Comparison of ENCODE assay signal across 18 cellular contexts in genomic region chr4:42855779-42856178, GRCh38. TPM values are rescaled to one million over a fixed set of nuclear protein-coding genes. Genes with fewer than 3 reads are reported as not detected.
DNase-seq lines count a peak whose midpoint lies in the region; ATAC-seq and TF ChIP-seq lines count a peak whose summit lies in the region.
"Had no signal": no experiment of that assay in that cellular context is flagged by ENCODE, and none has a peak within 500 bp of the region (broad histone marks: within the 10 kb centered on the region; RNA-seq: fewer than 3 reads in every experiment).

No MANE protein-coding gene starts in this region.

- intact Hi-C loops in activated CD4-positive, alpha-beta T cell treated with anti-CD3 and anti-CD28 coated beads for 36 hours (cut with DNase I, micrococcal nuclease), result no loop called here

- H3K4me3 Mint-ChIP-seq in activated CD4-positive, alpha-beta T cell treated with anti-CD3 and anti-CD28 coated beads for 36 hours, result no peak overlapping the region
- H3K4me3 Mint-ChIP-seq in activated T-helper 17 cell treated with anti-CD3 and anti-CD28 coated beads, Interleukin-2, amount 50 U/mL, for 72 hours, result no peak overlapping the region
- H3K4me3 Mint-ChIP-seq in stimulated activated naive CD8-positive, alpha-beta T cell treated with anti-CD3 and anti-CD28 coated beads, Interleukin-15, amount 100 ng/mL, for 72 hours, result no peak overlapping the region
- H3K4me3 Mint-ChIP-seq: CD4-positive, CD25-positive, alpha-beta regulatory T cell had no signal

- peak; percentile 8 for DNase-seq in activated CD4-positive, alpha-beta T cell treated with anti-CD3 and anti-CD28 coated beads for 36 hours
- DNase-seq in activated CD4-positive, alpha-beta T cell treated with anti-CD3 and anti-CD28 coated beads for 4 hours, result no peak
- peak; percentile 8 for DNase-seq in NB4 (ENCODE audit: low read depth)
- DNase-seq in stimulated activated naive CD8-positive, alpha-beta T cell treated with anti-CD3 and anti-CD28 coated beads, Interleukin-15, amount 100 ng/mL, for 72 hours, result no peak
- DNase-seq: BE2C; Caco-2; CD4-positive, CD25-positive, alpha-beta regulatory T cell; GOT3; NCI-H1048; NCI-H146; NCI-H2029 treated with DMSO at 0.1 percent for 48 hours; NCI-H510A treated with DMSO at 0.1 percent for 48 hours; NCI-H774; SJCRH30 had no signal

- no peaks in the 10 kb centered on the region for H3K4me1 Mint-ChIP-seq in activated CD4-positive, alpha-beta T cell treated with anti-CD3 and anti-CD28 coated beads for 36 hours
- no peaks in the 10 kb centered on the region for H3K4me1 Mint-ChIP-seq in activated T-helper 17 cell treated with anti-CD3 and anti-CD28 coated beads, Interleukin-2, amount 50 U/mL, for 72 hours
- H3K4me1 Mint-ChIP-seq in stimulated activated naive CD8-positive, alpha-beta T cell treated with anti-CD3 and anti-CD28 coated beads, Interleukin-15, amount 100 ng/mL, for 72 hours, result no peaks in the 10 kb centered on the region
- H3K4me1 Mint-ChIP-seq: CD4-positive, CD25-positive, alpha-beta regulatory T cell had no signal

- TF ChIP-seq CTCF in NB4 (IDR thresholded peaks at IDR 0.05; ENCODE audit: low read depth, low read length), result no peak

- no peak for ATAC-seq in activated CD4-positive, alpha-beta T cell treated with anti-CD3 and anti-CD28 coated beads for 36 hours
- peak; percentile 64 for ATAC-seq in activated T-helper 17 cell treated with anti-CD3 and anti-CD28 coated beads, Interleukin-2, amount 50 U/mL, for 72 hours (replicated peaks)
- peak; percentile 48 for ATAC-seq in stimulated activated naive CD8-positive, alpha-beta T cell treated with anti-CD3 and anti-CD28 coated beads, Interleukin-15, amount 100 ng/mL, for 72 hours
- ATAC-seq in HG03135 (IDR thresholded peaks at IDR 0.05; ENCODE audit: unreplicated experiment), result no peak
- ATAC-seq in HG02973 (IDR thresholded peaks at IDR 0.05; ENCODE audit: unreplicated experiment), result no peak
- ATAC-seq: HepG2 had no signal

- H3K27ac Mint-ChIP-seq in activated CD4-positive, alpha-beta T cell treated with anti-CD3 and anti-CD28 coated beads for 36 hours, result no peak overlapping the region
- no peak overlapping the region for H3K27ac Mint-ChIP-seq in activated T-helper 17 cell treated with anti-CD3 and anti-CD28 coated beads, Interleukin-2, amount 50 U/mL, for 72 hours
- no peak overlapping the region for H3K27ac Mint-ChIP-seq in stimulated activated naive CD8-positive, alpha-beta T cell treated with anti-CD3 and anti-CD28 coated beads, Interleukin-15, amount 100 ng/mL, for 72 hours
- H3K27ac Mint-ChIP-seq: CD4-positive, CD25-positive, alpha-beta regulatory T cell had no signal

- H3K4me3 ChIP-seq in NB4 (ENCODE audit: low read depth, low read length), result no peak overlapping the region
- H3K4me3 ChIP-seq: SJCRH30 had no signal

- CTCF ChIA-PET in activated CD4-positive, alpha-beta T cell treated with anti-CD3 and anti-CD28 coated beads for 36 hours (lab: Charles Lee), result interaction anchor here (0.6 to 1.3 kb wide), 5 partner anchors 9 to 288 kb away, joined by 3 to 6 read pairs (median 4); no protein-coding TSS in a partner anchor

- no peaks in the 10 kb centered on the region for H3K36me3 Mint-ChIP-seq in activated CD4-positive, alpha-beta T cell treated with anti-CD3 and anti-CD28 coated beads for 36 hours (ENCODE audit: low read depth)
- H3K36me3 Mint-ChIP-seq in activated T-helper 17 cell treated with anti-CD3 and anti-CD28 coated beads, Interleukin-2, amount 50 U/mL, for 72 hours (ENCODE audit: low read depth), result no peaks in the 10 kb centered on the region
- H3K36me3 Mint-ChIP-seq: CD4-positive, CD25-positive, alpha-beta regulatory T cell had no signal

- peaks cover 19% of the 10 kb centered on the region for H3K27me3 Mint-ChIP-seq in activated CD4-positive, alpha-beta T cell treated with anti-CD3 and anti-CD28 coated beads for 36 hours
- peaks cover 18% of the 10 kb centered on the region for H3K27me3 Mint-ChIP-seq in activated T-helper 17 cell treated with anti-CD3 and anti-CD28 coated beads, Interleukin-2, amount 50 U/mL, for 72 hours
- peaks cover 9% of the 10 kb centered on the region for H3K27me3 Mint-ChIP-seq in stimulated activated naive CD8-positive, alpha-beta T cell treated with anti-CD3 and anti-CD28 coated beads, Interleukin-15, amount 100 ng/mL, for 72 hours

- POLR2A ChIA-PET in activated CD4-positive, alpha-beta T cell treated with anti-CD3 and anti-CD28 coated beads for 36 hours (lab: Charles Lee), result no interaction called here

- peaks cover 5% of the 10 kb centered on the region for H3K9me3 Mint-ChIP-seq in activated CD4-positive, alpha-beta T cell treated with anti-CD3 and anti-CD28 coated beads for 36 hours (ENCODE audit: low read depth)
- H3K9me3 Mint-ChIP-seq in activated T-helper 17 cell treated with anti-CD3 and anti-CD28 coated beads, Interleukin-2, amount 50 U/mL, for 72 hours, result peaks cover 3% of the 10 kb centered on the region
- peaks cover 5% of the 10 kb centered on the region in 2 donors for H3K9me3 Mint-ChIP-seq in stimulated activated naive CD8-positive, alpha-beta T cell treated with anti-CD3 and anti-CD28 coated beads, Interleukin-15, amount 100 ng/mL, for 72 hours

- no peak for TF ChIP-seq POLR2A in NB4 (IDR thresholded peaks at IDR 0.05; ENCODE audit: extremely low read depth, insufficient read length)

RNA-seq across cellular contexts. Expression of gene GRXCR1, which starts 36.7 kb away (rescaled TPM):
- total RNA-seq in activated CD4-positive, alpha-beta T cell treated with anti-CD3 and anti-CD28 coated beads for 36 hours, result not detected
- not detected for total RNA-seq in activated T-helper 17 cell treated with anti-CD3 and anti-CD28 coated beads, Interleukin-2, amount 50 U/mL, for 72 hours
- total RNA-seq: Caco-2; CD4-positive, CD25-positive, alpha-beta regulatory T cell; HepG2; SJCRH30 had no signal

Comparison
In these comparisons a context has a peak if more than half of its experiments do, and no peak if none do; other contexts are left out.
1. DNase-seq: peak in activated CD4-positive, alpha-beta T cell treated with anti-CD3 and anti-CD28 coated beads for 36 hours (single experiment) and NB4 (single experiment); none in activated CD4-positive, alpha-beta T cell treated with anti-CD3 and anti-CD28 coated beads for 4 hours (0 of 2) and stimulated activated naive CD8-positive, alpha-beta T cell treated with anti-CD3 and anti-CD28 coated beads, Interleukin-15, amount 100 ng/mL, for 72 hours (0 of 2).
2. ATAC-seq: peak in activated T-helper 17 cell treated with anti-CD3 and anti-CD28 coated beads, Interleukin-2, amount 50 U/mL, for 72 hours (single experiment) and stimulated activated naive CD8-positive, alpha-beta T cell treated with anti-CD3 and anti-CD28 coated beads, Interleukin-15, amount 100 ng/mL, for 72 hours (single experiment); none in activated CD4-positive, alpha-beta T cell treated with anti-CD3 and anti-CD28 coated beads for 36 hours (single experiment), HG03135 (single experiment) and HG02973 (single experiment).